ENCODE assay signal across 32 cellular contexts in the genomic region with DNA sequence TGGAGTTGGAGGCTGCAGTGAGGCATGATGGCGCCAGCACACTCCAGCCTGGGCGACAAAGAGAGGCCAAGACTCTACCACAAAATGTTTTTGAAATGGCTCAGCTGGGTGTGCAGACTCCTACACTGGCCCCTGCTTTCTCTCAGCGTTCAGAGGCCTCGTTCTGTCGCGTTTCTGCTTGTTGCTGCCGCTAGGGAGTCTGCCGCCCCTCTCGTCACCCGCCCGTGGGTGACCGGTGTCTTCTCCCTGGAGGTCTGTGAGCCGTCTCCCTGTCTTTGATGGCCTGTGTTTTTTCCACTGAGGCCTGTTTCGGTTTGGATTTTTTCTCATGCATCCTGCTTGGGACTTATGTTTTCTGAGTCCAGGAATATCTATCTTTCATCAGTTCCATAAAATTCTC. TPM values are rescaled to one million over a fixed set of nuclear protein-coding genes. Genes with fewer than 3 reads are reported as not detected.
"Had no signal": no experiment of that assay in that cellular context is flagged by ENCODE, and none has a peak within 500 bp of the region (broad histone marks: within the 10 kb centered on the region; RNA-seq: fewer than 3 reads in every experiment).

No MANE protein-coding gene starts in this region.

- ATAC-seq: stimulated activated effector memory CD8-positive, alpha-beta T cell treated with anti-CD3 and anti-CD28 coated beads, Interleukin-12 subunit alpha, Interleukin-12 subunit beta, amount 100 ng/mL, for 72 hours; stimulated activated memory B cell treated with anti-CD40 and anti-IgM and Interleukin-4, amounts not matched to agents 10 μg/mL and 1 μg/mL and 100 μg/mL, for 72 hours; stimulated activated naive B cell treated with anti-CD40 and anti-IgM and Interleukin-4, amounts not matched to agents 10 μg/mL and 1 μg/mL and 100 μg/mL, for 72 hours; stimulated activated naive CD8-positive, alpha-beta T cell treated with anti-CD3 and anti-CD28 coated beads, Interleukin-15, amount 100 ng/mL, for 72 hours; stimulated activated naive CD8-positive, alpha-beta T cell treated with anti-CD3 and anti-CD28 coated beads, Interleukin-15, Interleukin-2, amounts not matched to agents 100 U/mL and 50 U/mL, for 24 hours; upper lobe of right lung had no signal

- H3K27ac Mint-ChIP-seq: stimulated activated effector memory CD8-positive, alpha-beta T cell treated with anti-CD3 and anti-CD28 coated beads, Interleukin-12 subunit alpha, Interleukin-12 subunit beta, amount 100 ng/mL, for 72 hours; stimulated activated memory B cell treated with anti-CD40 and anti-IgM and Interleukin-4, amounts not matched to agents 10 μg/mL and 1 μg/mL and 100 μg/mL, for 72 hours; stimulated activated naive B cell treated with anti-CD40 and anti-IgM and Interleukin-4, amounts not matched to agents 10 μg/mL and 1 μg/mL and 100 μg/mL, for 72 hours; stimulated activated naive CD8-positive, alpha-beta T cell treated with anti-CD3 and anti-CD28 coated beads, Interleukin-15, Interleukin-2, amounts not matched to agents 100 ng/mL and 50 ng/mL, for 24 hours; type B pancreatic cell had no signal

- H3K27ac ChIP-seq: stomach, suprapubic skin, testis, thoracic aorta, thyroid gland, tibial artery, tibial nerve, transverse colon, upper lobe of left lung, upper lobe of right lung, uterus, vagina had no signal

- H3K4me3 ChIP-seq: stomach, suprapubic skin, testis, thoracic aorta, thyroid gland, tibial artery, tibial nerve, transverse colon, upper lobe of left lung, upper lobe of right lung, uterus, vagina had no signal

- DNase-seq: stimulated activated CD4-positive, alpha-beta T cell treated with anti-CD3 and anti-CD28 coated beads, Interleukin-2, amount 100 ng/mL, for 48 hours; stimulated activated CD4-positive, alpha-beta T cell treated with anti-CD3 and anti-CD28 coated beads, Interleukin-4, amount 100 ng/mL, for 1 hour; stimulated activated CD4-positive, alpha-beta T cell treated with anti-CD3 and anti-CD28 coated beads, Interleukin-4, amount 100 ng/mL, for 24 hours; stimulated activated CD4-positive, alpha-beta T cell treated with anti-CD3 and anti-CD28 coated beads, Interleukin-4, amount 100 ng/mL, for 4 hours; stimulated activated CD8-positive, alpha-beta memory T cell treated with anti-CD3 and anti-CD28 coated beads, Interleukin-4, amount 100 ng/mL, for 48 hours; stimulated activated naive B cell treated with anti-CD40 and anti-IgM and Interleukin-4, amounts not matched to agents 10 μg/mL and 1 μg/mL and 100 μg/mL, for 72 hours; stimulated activated naive CD4-positive, alpha-beta T cell; stimulated activated naive CD4-positive, alpha-beta T cell treated with Interleukin-2 at 50 U/mL for 16 hours; stimulated activated naive CD8-positive, alpha-beta T cell treated with anti-CD3 and anti-CD28 coated beads, Interleukin-15, amount 100 ng/mL, for 72 hours; stimulated activated naive CD8-positive, alpha-beta T cell treated with anti-CD3 and anti-CD28 coated beads, Interleukin-15, Interleukin-2, amounts not matched to agents 100 U/mL and 50 U/mL, for 24 hours; stomach; substantia nigra; testis; thyroid gland; tibial artery; transverse colon; trophoblast cell; upper lobe of right lung; uterus had no signal

- H3K4me3 Mint-ChIP-seq: stimulated activated effector memory CD8-positive, alpha-beta T cell treated with anti-CD3 and anti-CD28 coated beads, Interleukin-12 subunit alpha, Interleukin-12 subunit beta, amount 100 ng/mL, for 72 hours; stimulated activated memory B cell treated with anti-CD40 and anti-IgM and Interleukin-4, amounts not matched to agents 10 μg/mL and 1 μg/mL and 100 μg/mL, for 72 hours; stimulated activated naive B cell treated with anti-CD40 and anti-IgM and Interleukin-4, amounts not matched to agents 10 μg/mL and 1 μg/mL and 100 μg/mL, for 72 hours; stimulated activated naive CD8-positive, alpha-beta T cell treated with anti-CD3 and anti-CD28 coated beads, Interleukin-15, amount 100 ng/mL, for 72 hours; stimulated activated naive CD8-positive, alpha-beta T cell treated with anti-CD3 and anti-CD28 coated beads, Interleukin-15, Interleukin-2, amounts not matched to agents 100 ng/mL and 50 ng/mL, for 24 hours; type B pancreatic cell had no signal

- H3K36me3 ChIP-seq: stomach, suprapubic skin, thoracic aorta, thyroid gland, tibial artery, tibial nerve, transverse colon, upper lobe of left lung, upper lobe of right lung, uterus, vagina had no signal

- H3K4me1 Mint-ChIP-seq: stimulated activated effector memory CD8-positive, alpha-beta T cell treated with anti-CD3 and anti-CD28 coated beads, Interleukin-12 subunit alpha, Interleukin-12 subunit beta, amount 100 ng/mL, for 72 hours had no signal

- H3K9me3 ChIP-seq: stomach, suprapubic skin, testis, thoracic aorta, thyroid gland, tibial artery, tibial nerve, transverse colon, upper lobe of left lung, upper lobe of right lung, uterus, vagina had no signal

- H3K9me3 Mint-ChIP-seq: stimulated activated effector memory CD8-positive, alpha-beta T cell treated with anti-CD3 and anti-CD28 coated beads, Interleukin-12 subunit alpha, Interleukin-12 subunit beta, amount 100 ng/mL, for 72 hours; stimulated activated memory B cell treated with anti-CD40 and anti-IgM and Interleukin-4, amounts not matched to agents 10 μg/mL and 1 μg/mL and 100 μg/mL, for 72 hours; stimulated activated naive B cell treated with anti-CD40 and anti-IgM and Interleukin-4, amounts not matched to agents 10 μg/mL and 1 μg/mL and 100 μg/mL, for 72 hours; stimulated activated naive CD8-positive, alpha-beta T cell treated with anti-CD3 and anti-CD28 coated beads, Interleukin-15, amount 100 ng/mL, for 72 hours; stimulated activated naive CD8-positive, alpha-beta T cell treated with anti-CD3 and anti-CD28 coated beads, Interleukin-15, Interleukin-2, amounts not matched to agents 100 ng/mL and 50 ng/mL, for 24 hours; type B pancreatic cell had no signal

- H3K27me3 ChIP-seq: testis, vagina had no signal

- H3K36me3 Mint-ChIP-seq: stimulated activated effector memory CD8-positive, alpha-beta T cell treated with anti-CD3 and anti-CD28 coated beads, Interleukin-12 subunit alpha, Interleukin-12 subunit beta, amount 100 ng/mL, for 72 hours; stimulated activated memory B cell treated with anti-CD40 and anti-IgM and Interleukin-4, amounts not matched to agents 10 μg/mL and 1 μg/mL and 100 μg/mL, for 72 hours; stimulated activated naive B cell treated with anti-CD40 and anti-IgM and Interleukin-4, amounts not matched to agents 10 μg/mL and 1 μg/mL and 100 μg/mL, for 72 hours; type B pancreatic cell had no signal

- H3K4me1 ChIP-seq: testis had no signal

RNA-seq across cellular contexts. Expression of a gene that starts 23.6 kb away (rescaled TPM):
- total RNA-seq: stomach, subcutaneous adipose tissue, suprapubic skin, temporal lobe, thoracic aorta, thyroid gland, tibial nerve, transverse colon, upper lobe of left lung, upper lobe of right lung, ureter, urinary bladder, uterus, vagina had no signal
- polyA plus RNA-seq: stomach, urinary bladder had no signal
